20 cellular contexts compared by ENCODE assay signal in genomic region chr11:116918925-116919653, GRCh38.
"Had no signal": no experiment of that assay in that cellular context is flagged by ENCODE, and none has a peak within 500 bp of the region (broad histone marks: within the 10 kb centered on the region; RNA-seq: fewer than 3 reads in every experiment).

No MANE protein-coding gene starts in this region.

- H3K36me3 Mint-ChIP-seq: natural killer cell had no signal

- ATAC-seq: activated CD8-positive, alpha-beta T cell treated with anti-CD3 and anti-CD28 coated beads, Interleukin-2, amount 10 ng/mL, durations not matched to agents 7 days and 5 days; activated naive CD8-positive, alpha-beta T cell treated with anti-CD3 and anti-CD28 coated beads, Interleukin-2, amount 50 U/mL, for 24 hours; foreskin keratinocyte; left ventricle myocardium superior; natural killer cell; stimulated activated effector memory CD8-positive, alpha-beta T cell treated with anti-CD3 and anti-CD28 coated beads, Interleukin-12 subunit alpha, Interleukin-12 subunit beta, amount 100 ng/mL, for 72 hours; T-cell; upper lobe of right lung had no signal

- H3K36me3 ChIP-seq: upper lobe of right lung had no signal

- H3K4me3 Mint-ChIP-seq: activated CD4-positive, alpha-beta T cell treated with anti-CD3 and anti-CD28 coated beads, Interleukin-2, amount 10 ng/mL, durations not matched to agents 7 days and 5 days; activated CD8-positive, alpha-beta T cell treated with anti-CD3 and anti-CD28 coated beads, Interleukin-2, amount 10 ng/mL, durations not matched to agents 7 days and 5 days; activated naive CD8-positive, alpha-beta T cell treated with anti-CD3 and anti-CD28 coated beads, Interleukin-2, amount 50 U/mL, for 24 hours; activated T-cell treated with anti-CD3 and anti-CD28 coated beads, Interleukin-2, amount 50 U/mL, for 24 hours; endodermal cell; natural killer cell; stimulated activated effector memory CD8-positive, alpha-beta T cell treated with anti-CD3 and anti-CD28 coated beads, Interleukin-12 subunit alpha, Interleukin-12 subunit beta, amount 100 ng/mL, for 72 hours; T-cell had no signal

- H3K27ac Mint-ChIP-seq: activated CD4-positive, alpha-beta T cell treated with anti-CD3 and anti-CD28 coated beads, Interleukin-2, amount 10 ng/mL, durations not matched to agents 7 days and 5 days; activated CD8-positive, alpha-beta T cell treated with anti-CD3 and anti-CD28 coated beads, Interleukin-2, amount 10 ng/mL, durations not matched to agents 7 days and 5 days; activated naive CD8-positive, alpha-beta T cell treated with anti-CD3 and anti-CD28 coated beads, Interleukin-2, amount 50 U/mL, for 24 hours; activated T-cell treated with anti-CD3 and anti-CD28 coated beads, Interleukin-2, amount 50 U/mL, for 24 hours; activated T-helper 2 cell treated with anti-CD3 and anti-CD28 coated beads, Interferon-gamma antibody, Interleukin-2, Interleukin-4, amounts not matched to agents 10 μg/mL and 5 μg/mL and 100 μg/mL, durations not matched to agents 14 hours and 24 hours and 36 hours; endodermal cell; natural killer cell had no signal

- H3K27ac ChIP-seq: foreskin keratinocyte, neutrophil, parathyroid adenoma, sigmoid colon, upper lobe of right lung had no signal

- H2AFZ ChIP-seq: parathyroid adenoma had no signal

- H3K9ac ChIP-seq: parathyroid adenoma had no signal

- H3K4me1 ChIP-seq: foreskin keratinocyte, parathyroid adenoma, sigmoid colon had no signal

- H3K27me3 ChIP-seq: dorsolateral prefrontal cortex, foreskin keratinocyte, neutrophil, sigmoid colon, upper lobe of right lung had no signal

- H3K27me3 Mint-ChIP-seq: activated CD4-positive, alpha-beta T cell treated with anti-CD3 and anti-CD28 coated beads, Interleukin-2, amount 10 ng/mL, durations not matched to agents 7 days and 5 days; activated naive CD8-positive, alpha-beta T cell treated with anti-CD3 and anti-CD28 coated beads, Interleukin-2, amount 50 U/mL, for 24 hours; activated T-cell treated with anti-CD3 and anti-CD28 coated beads, Interleukin-2, amount 50 U/mL, for 24 hours; T-cell had no signal

- H3K4me3 ChIP-seq: dorsolateral prefrontal cortex, sigmoid colon, upper lobe of right lung had no signal

- DNase-seq: activated CD4-positive, alpha-beta T cell treated with anti-CD3 and anti-CD28 coated beads, Interleukin-2, amount 10 ng/mL, durations not matched to agents 7 days and 5 days; activated CD8-positive, alpha-beta T cell treated with anti-CD3 and anti-CD28 coated beads, Interleukin-2, amount 10 ng/mL, durations not matched to agents 7 days and 5 days; activated naive CD4-positive, alpha-beta T cell treated with Interleukin-2 at 50 U/mL for 16 hours; activated naive CD8-positive, alpha-beta T cell treated with anti-CD3 and anti-CD28 coated beads, Interleukin-2, amount 50 U/mL, for 24 hours; activated T-cell treated with anti-CD3 and anti-CD28 coated beads, Interleukin-2, amount 50 U/mL, for 24 hours; anterior cingulate cortex; dorsolateral prefrontal cortex; endodermal cell; foreskin keratinocyte; left ventricle myocardium superior; mesendoderm; natural killer cell; sigmoid colon; stimulated activated CD4-positive, alpha-beta T cell treated with anti-CD3 and anti-CD28 coated beads, Interleukin-4, amount 100 ng/mL, for 24 hours; T-cell; upper lobe of right lung had no signal

- H3K9me3 Mint-ChIP-seq: activated CD4-positive, alpha-beta T cell treated with anti-CD3 and anti-CD28 coated beads, Interleukin-2, amount 10 ng/mL, durations not matched to agents 7 days and 5 days; activated naive CD8-positive, alpha-beta T cell treated with anti-CD3 and anti-CD28 coated beads, Interleukin-2, amount 50 U/mL, for 24 hours; activated T-cell treated with anti-CD3 and anti-CD28 coated beads, Interleukin-2, amount 50 U/mL, for 24 hours; activated T-helper 2 cell treated with anti-CD3 and anti-CD28 coated beads, Interferon-gamma antibody, Interleukin-2, Interleukin-4, amounts not matched to agents 10 μg/mL and 5 μg/mL and 100 μg/mL, durations not matched to agents 14 hours and 24 hours and 36 hours; endodermal cell; natural killer cell; stimulated activated effector memory CD8-positive, alpha-beta T cell treated with anti-CD3 and anti-CD28 coated beads, Interleukin-12 subunit alpha, Interleukin-12 subunit beta, amount 100 ng/mL, for 72 hours; T-cell had no signal

- H3K79me2 ChIP-seq: parathyroid adenoma had no signal

- H3K9me3 ChIP-seq: neutrophil, sigmoid colon, upper lobe of right lung had no signal
